ENCODE assay signal across 15 cellular contexts in genomic region chr1:43267818-43268425, GRCh38. TPM values are rescaled to one million over a fixed set of nuclear protein-coding genes. Genes with fewer than 3 reads are reported as not detected.
"Had no signal": no experiment of that assay in that cellular context is flagged by ENCODE, and none has a peak within 500 bp of the region (broad histone marks: within the 10 kb centered on the region; RNA-seq: fewer than 3 reads in every experiment).

No MANE protein-coding gene starts in this region.

- H3K4me1 ChIP-seq: colonic mucosa, uterus had no signal

- H3K27ac ChIP-seq: colonic mucosa, neutrophil, uterus had no signal

- H3K4me3 ChIP-seq: colonic mucosa, lung, uterus had no signal

- H3K27ac Mint-ChIP-seq: activated naive CD8-positive, alpha-beta T cell treated with anti-CD3 and anti-CD28 coated beads, Interleukin-2, amount 10 ng/mL, durations not matched to agents 7 days and 5 days; activated T-cell treated with anti-CD3 and anti-CD28 coated beads, Interleukin-2, amount 50 U/mL, for 72 hours had no signal

- H3K27me3 ChIP-seq: colonic mucosa, neutrophil, uterus had no signal

- H3K36me3 ChIP-seq: colonic mucosa, neutrophil, uterus had no signal

- DNase-seq: activated CD4-positive, alpha-beta T cell treated with anti-CD3 and anti-CD28 coated beads, Interleukin-2, amount 50 U/mL, for 4 hours; activated CD4-positive, CD25-positive, alpha-beta regulatory T cell treated with anti-CD3 and anti-CD28 coated beads, Interleukin-2, amount 50 U/mL, for 72 hours; activated naive CD8-positive, alpha-beta T cell treated with anti-CD3 and anti-CD28 coated beads, Interleukin-2, amount 10 ng/mL, durations not matched to agents 7 days and 5 days; activated T-cell treated with anti-CD3 and anti-CD28 coated beads, Interleukin-2, amount 50 U/mL, for 72 hours; anterior cingulate cortex; colonic mucosa; effector CD4-positive, alpha-beta T cell; naive thymus-derived CD8-positive, alpha-beta T cell; right cardiac atrium; stimulated activated naive CD4-positive, alpha-beta T cell; uterus had no signal

- ATAC-seq: activated T-cell treated with anti-CD3 and anti-CD28 coated beads, Interleukin-2, amount 50 U/mL, for 72 hours; naive thymus-derived CD8-positive, alpha-beta T cell; right cardiac atrium had no signal

- H3K4me3 Mint-ChIP-seq: activated naive CD8-positive, alpha-beta T cell treated with anti-CD3 and anti-CD28 coated beads, Interleukin-2, amount 10 ng/mL, durations not matched to agents 7 days and 5 days; activated T-cell treated with anti-CD3 and anti-CD28 coated beads, Interleukin-2, amount 50 U/mL, for 72 hours; naive thymus-derived CD8-positive, alpha-beta T cell had no signal

- H3K9me3 ChIP-seq: colonic mucosa, neutrophil, uterus had no signal

RNA-seq across cellular contexts. Expression of gene TMEM125, which starts 1.9 kb away (rescaled TPM):
- total RNA-seq: activated naive CD8-positive, alpha-beta T cell treated with anti-CD3 and anti-CD28 coated beads, Interleukin-2, amount 10 ng/mL, durations not matched to agents 7 days and 5 days; activated T-cell treated with anti-CD3 and anti-CD28 coated beads, Interleukin-2, amount 50 U/mL, for 72 hours; fibroblast of lung; naive thymus-derived CD8-positive, alpha-beta T cell had no signal

RNA-seq across cellular contexts. Expression of gene C1orf210, which starts 17.5 kb away (rescaled TPM):
- total RNA-seq: activated naive CD8-positive, alpha-beta T cell treated with anti-CD3 and anti-CD28 coated beads, Interleukin-2, amount 10 ng/mL, durations not matched to agents 7 days and 5 days; fibroblast of lung; frontal cortex; naive thymus-derived CD8-positive, alpha-beta T cell; right cardiac atrium had no signal
- polyA plus RNA-seq: fibroblast of lung had no signal

RNA-seq across cellular contexts. Expression of gene TIE1, which starts 32.9 kb away (rescaled TPM):
- total RNA-seq: fibroblast of lung; naive thymus-derived CD8-positive, alpha-beta T cell had no signal
- polyA plus RNA-seq: naive thymus-derived CD8-positive, alpha-beta T cell had no signal
